Comparison of ENCODE assay signal across 8 cellular contexts in the genomic region with DNA sequence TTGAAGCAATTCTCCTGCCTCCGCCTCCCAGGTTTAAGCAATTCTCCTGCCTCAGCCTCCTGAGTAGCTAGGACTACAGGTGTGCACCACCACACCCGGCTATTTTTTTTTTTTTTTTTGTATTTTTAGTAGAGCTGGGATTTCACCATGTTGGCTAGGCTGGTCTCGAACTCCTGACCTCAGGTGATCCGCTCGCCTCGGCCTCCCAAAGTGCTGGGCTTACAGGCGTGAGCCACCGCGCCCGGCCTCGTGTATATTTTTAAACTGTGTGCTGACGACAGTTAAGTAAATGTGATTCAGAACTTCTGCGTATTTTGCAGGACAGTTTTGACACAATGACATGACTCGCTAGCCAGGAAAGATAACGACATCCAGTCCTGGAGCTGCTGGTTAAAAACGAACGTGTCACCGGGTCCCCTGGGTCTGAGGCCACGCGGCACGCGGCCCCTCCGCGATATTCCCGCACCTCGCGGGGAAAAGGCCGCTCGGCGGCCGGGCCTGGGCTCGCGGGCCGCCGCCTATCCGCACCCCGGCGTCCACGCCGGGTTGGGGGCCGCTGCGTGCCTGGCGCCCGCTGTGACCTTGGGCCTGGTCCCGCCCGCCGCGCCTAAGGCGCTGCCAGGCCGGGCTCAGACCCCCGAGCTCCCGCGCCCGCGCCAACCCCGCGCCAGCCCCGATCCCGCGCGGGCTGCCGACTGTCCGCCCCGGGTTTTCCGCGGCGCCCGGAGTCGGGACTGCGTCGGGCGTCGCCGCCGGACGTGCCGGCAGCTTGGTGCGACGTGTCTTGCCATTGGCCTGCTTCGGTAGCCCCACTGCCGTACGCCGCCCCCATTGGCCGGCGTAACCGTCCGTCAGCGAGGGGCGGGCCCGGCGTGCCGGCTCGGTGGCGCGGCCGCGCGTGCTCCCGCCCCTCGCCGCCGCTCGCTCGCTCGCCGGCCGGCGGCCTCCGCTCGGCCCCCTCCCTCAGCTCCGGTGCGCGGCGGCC. TPM values are rescaled to one million over a fixed set of nuclear protein-coding genes. Genes with fewer than 3 reads are reported as not detected.
DNase-seq lines count a peak whose midpoint lies in the region; ATAC-seq, FAIRE-seq and TF ChIP-seq lines count a peak whose summit lies in the region.

Gene FOXK2 (plus strand): TSS at position 907 of the 985 bp plus-strand sequence. CDS start 157 bp downstream, outside the sequence.

- CTCF ChIA-PET in Calu3 (lab: Charles Lee) (interaction anchor here (0.7 kb wide), 1 partner anchor 139 kb away, joined by 4 read pairs; no protein-coding TSS in a partner anchor), endothelial cell of umbilical vein (lab: Charles Lee) (interaction anchor here (0.6 to 2.8 kb wide), 6 partner anchors 10 to 35 kb away, joined by 3 to 24 read pairs (median 10); no protein-coding TSS in a partner anchor)

- H3K4me1 Mint-ChIP-seq in Calu3 (ENCODE audit: low read depth, unreplicated experiment), result peaks cover 14% of the 10 kb centered on the region

- TF ChIP-seq POLR2A in endothelial cell of umbilical vein (IDR thresholded peaks at IDR 0.05; ENCODE audit: low read depth, low read length), result peak; percentile 78

- no peaks in the 10 kb centered on the region for H3K27me3 Mint-ChIP-seq in Calu3 (ENCODE audit: unreplicated experiment)

- peak within 1 kb of the TSS; percentile 97 for H2AFZ ChIP-seq in endothelial cell of umbilical vein (ENCODE audit: low read depth, low read length)

- no peaks in the 10 kb centered on the region for H3K27me3 ChIP-seq in HUES6 (ENCODE audit: control insufficient read depth, insufficient read depth, low read length)
- H3K27me3 ChIP-seq in endothelial cell of umbilical vein (ENCODE audit: control insufficient read depth in 2 of 2, insufficient read depth in 2 of 2, low read length in 2 of 2), result no peaks in the 10 kb centered on the region

- H3K4me1 ChIP-seq in HUES6 (ENCODE audit: control insufficient read depth, insufficient read depth, low read length) (no peaks in the 10 kb centered on the region), endothelial cell of umbilical vein (ENCODE audit: control insufficient read depth, extremely low read depth, insufficient read depth, low read length) (peaks cover 2% of the 10 kb centered on the region)

- dilution Hi-C loops in endothelial cell of umbilical vein (cut with MboI; ENCODE audit: extremely low pct_ligation_motif_present, low sequenced_read_pairs), result no loop called here

- peak within 1 kb of the TSS; percentile 96 for H3K4me2 ChIP-seq in endothelial cell of umbilical vein (ENCODE audit: insufficient read depth, low read length)

- H3K79me2 ChIP-seq in endothelial cell of umbilical vein (ENCODE audit: control insufficient read depth, insufficient read depth, low read length), result peaks cover 42% of the 10 kb centered on the region

- H3K9me3 Mint-ChIP-seq in Calu3 (ENCODE audit: low read depth, unreplicated experiment), result peaks cover 4% of the 10 kb centered on the region

- DNase-seq in Calu3 (peak; percentile 97), OCI-M1 (lab: John Stamatoyannopoulos, UW) (peak; percentile 96), activated T-cell treated with anti-CD3 and anti-CD28 coated beads for 1 hour (ENCODE audit: low read depth) (peak; percentile 87), endothelial cell of umbilical vein (ENCODE audit: low read depth, low spot score) (peak; percentile 93), midbrain (lab: John Stamatoyannopoulos, UW) (peak; percentile 95)
- DNase-seq in stimulated activated CD8-positive, alpha-beta memory T cell treated with anti-CD3 and anti-CD28 coated beads, Interleukin-15, amount 100 ng/mL, for 4 hours (ENCODE audit: low read depth in 2 of 2), result peak; percentile 84 to 89

- no peak for TF ChIP-seq CTCF in Calu3 (IDR thresholded peaks at IDR 0.05; ENCODE audit: unreplicated experiment)
- TF ChIP-seq CTCF in endothelial cell of umbilical vein (IDR thresholded peaks at IDR 0.05; ENCODE audit: extremely low read depth in 1 of 2, insufficient read depth in 1 of 2, low read depth in 1 of 2, low read length in 2 of 2), result no peak

- peak within 1 kb of the TSS; percentile 94 for H3K27ac Mint-ChIP-seq in Calu3 (ENCODE audit: unreplicated experiment)

- peak; percentile 89 for ATAC-seq in GM21390 (IDR thresholded peaks at IDR 0.05; ENCODE audit: unreplicated experiment)

- H3K9me1 ChIP-seq in endothelial cell of umbilical vein (replicated peaks; ENCODE audit: control insufficient read depth, extremely low read depth, insufficient read depth, low read length), result peaks cover 2% of the 10 kb centered on the region

- POLR2A ChIA-PET in endothelial cell of umbilical vein (lab: Charles Lee), result no interaction called here

- H4K20me1 ChIP-seq in endothelial cell of umbilical vein (replicated peaks; ENCODE audit: control insufficient read depth, extremely low read depth, insufficient read depth, low read length), result peaks cover 3% of the 10 kb centered on the region

- BruUV-seq in Calu3 (replicated peaks; lab: Mats Ljungman, UMichigan) (no TSS peak), endothelial cell of umbilical vein (replicated peaks; lab: Mats Ljungman, UMichigan) (TSS peak; percentile 82)

- H3K27ac ChIP-seq in HUES6 (ENCODE audit: low read depth, low read length), result no peak within 1 kb of the TSS; the same call in 1 of the 2 replicates
- peak within 1 kb of the TSS; percentile 82 for H3K27ac ChIP-seq in endothelial cell of umbilical vein (ENCODE audit: insufficient read depth, low read depth, low read length)

- intact Hi-C loops in Calu3 (cut with micrococcal nuclease; ENCODE audit: unreplicated experiment), result no loop called here
- intact Hi-C loops in endothelial cell of umbilical vein (cut with micrococcal nuclease), result loop anchor here (1.0 to 2.0 kb wide), 3 partner anchors 18 to 60 kb away; partner anchors contain the start of gene NARF

- H3K4me3 Mint-ChIP-seq in Calu3 (ENCODE audit: low read depth, unreplicated experiment), result peak within 1 kb of the TSS; percentile 88

- H3K9ac ChIP-seq in HUES6 (ENCODE audit: low read length), result peak within 1 kb of the TSS; percentile 81
- H3K9ac ChIP-seq in endothelial cell of umbilical vein (replicated peaks; ENCODE audit: extremely low read depth, insufficient read depth, low read length), result peak within 1 kb of the TSS; percentile 86

- H3K36me3 ChIP-seq in HUES6 (ENCODE audit: control insufficient read depth, insufficient read depth, low read length), result no peaks in the 10 kb centered on the region
- H3K36me3 ChIP-seq in endothelial cell of umbilical vein (ENCODE audit: control insufficient read depth in 2 of 2, extremely low read depth in 1 of 2, insufficient read depth in 2 of 2, low read length in 2 of 2), result no peaks in the 10 kb centered on the region

- peaks cover 34% of the 10 kb centered on the region for H3K36me3 Mint-ChIP-seq in Calu3 (ENCODE audit: insufficient read depth, unreplicated experiment)

- FAIRE-seq in endothelial cell of umbilical vein (lab: Jason Lieb, UNC), result peak; percentile 84

- H3K4me3 ChIP-seq in HUES6 (ENCODE audit: low read depth, low read length) (peak within 1 kb of the TSS; percentile 69), endothelial cell of umbilical vein (replicated peaks in 1 of 3; ENCODE audit: insufficient read depth in 1 of 3, low read depth in 1 of 3, low read length in 3 of 3) (peak within 1 kb of the TSS; percentile 81 to 93 (median 88))

- H3K9me3 ChIP-seq in HUES6 (ENCODE audit: control insufficient read depth, insufficient read depth, low read depth, low read length), result no peaks in the 10 kb centered on the region
- no peaks in the 10 kb centered on the region for H3K9me3 ChIP-seq in endothelial cell of umbilical vein (replicated peaks; ENCODE audit: control insufficient read depth, insufficient read depth, low read length)

TF ChIP-seq in endothelial cell of umbilical vein, 7 proteins besides CTCF, POLR2A, EP300 and RAD21:
- TF ChIP-seq, protein P1, sequence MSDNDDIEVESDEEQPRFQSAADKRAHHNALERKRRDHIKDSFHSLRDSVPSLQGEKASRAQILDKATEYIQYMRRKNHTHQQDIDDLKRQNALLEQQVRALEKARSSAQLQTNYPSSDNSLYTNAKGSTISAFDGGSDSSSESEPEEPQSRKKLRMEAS (IDR thresholded peaks at IDR 0.05; ENCODE audit: insufficient read depth, insufficient read length), result peak; percentile 74
- TF ChIP-seq GATA2 (IDR thresholded peaks at IDR 0.05; ENCODE audit: insufficient read depth, insufficient read length, low read depth, low read length), result no peak
- no peak for TF ChIP-seq MYC (IDR thresholded peaks at IDR 0.05; ENCODE audit: low read depth, low read length)
- TF ChIP-seq FOS (IDR thresholded peaks at IDR 0.05; ENCODE audit: borderline replicate concordance, insufficient read depth, low read length), result no peak
- peak; percentile 90 for TF ChIP-seq POLR2AphosphoS5 (IDR thresholded peaks at IDR 0.05; ENCODE audit: insufficient read depth, low read depth, low read length)
- TF ChIP-seq JUN (IDR thresholded peaks at IDR 0.05; ENCODE audit: borderline replicate concordance, insufficient read depth, insufficient read length, low read depth), result no peak

RNA-seq across cellular contexts. Expression of gene FOXK2, which starts in this region (rescaled TPM):
- total RNA-seq in Calu3 (2022) (96.2 TPM in 2 replicates), endothelial cell of umbilical vein (75.1 and 79.3 TPM in 2 replicates)
- 32.8 and 33.4 TPM in 2 replicates for polyA plus RNA-seq in endothelial cell of umbilical vein
- polyA plus RNA-seq in endothelial cell of umbilical vein (2011; cell fraction: cytosol; rRNA removed), result 27.7 and 29.7 TPM in 2 replicates
- 36.4 and 37.8 TPM in 2 replicates for polyA plus RNA-seq in endothelial cell of umbilical vein (2011; cell fraction: nucleus; rRNA removed)
- 38.5 and 42.7 TPM in 2 replicates for polyA plus RNA-seq in endothelial cell of umbilical vein (2012)
- polyA minus RNA-seq in endothelial cell of umbilical vein, result 48.7 and 48.8 TPM in 2 replicates
- polyA minus RNA-seq in endothelial cell of umbilical vein (2011; cell fraction: cytosol; rRNA and poly(A)+ RNA removed), result 41.8 TPM
- polyA minus RNA-seq in endothelial cell of umbilical vein (2011; cell fraction: nucleus; rRNA and poly(A)+ RNA removed), result 41.6 and 56.0 TPM in 2 replicates
